Comparison of ENCODE assay signal across 1 cellular context in genomic region chr10:80264081-80265056, GRCh38.
TF ChIP-seq lines count a peak whose summit lies in the region.

No MANE protein-coding gene starts in this region.

TF ChIP-seq in HepG2, 621 proteins besides CTCF, POLR2A, EP300 and RAD21 (continued from another document and continues in another):
- peak; percentile 80; the same call in 1 of the 2 replicates for TF ChIP-seq ZFP91 (CRISPR knock-in tag; IDR thresholded peaks at IDR 0.05; ENCODE audit: borderline replicate concordance)
- no peak for TF ChIP-seq ZNF790 (CRISPR knock-in tag; IDR thresholded peaks at IDR 0.05; ENCODE audit: borderline replicate concordance)
- no peak for TF ChIP-seq ZNF546 (CRISPR knock-in tag; conservative IDR thresholded peaks at IDR 0.05)
- TF ChIP-seq ZNF207 (IDR thresholded peaks at IDR 0.05; ENCODE audit: borderline replicate concordance) = no peak
- no peak for TF ChIP-seq KAT2B (IDR thresholded peaks at IDR 0.05; ENCODE audit: borderline replicate concordance, low read depth, low read length)
- TF ChIP-seq ZNF724P (CRISPR knock-in tag; IDR thresholded peaks at IDR 0.05; ENCODE audit: borderline replicate concordance) = no peak; the same call in 1 of the 2 replicates
- TF ChIP-seq CREM (IDR thresholded peaks at IDR 0.05) = peak; percentile 60; the same call in 1 of the 2 replicates
- no peak for TF ChIP-seq CREM (CRISPR knock-in tag; IDR thresholded peaks at IDR 0.05)
- TF ChIP-seq ZHX1 (CRISPR knock-in tag; IDR thresholded peaks at IDR 0.05; ENCODE audit: low read depth) = 0 out of 2 replicates have a peak, but pooled peaks have one; percentile 53
- TF ChIP-seq ZNF580 (CRISPR knock-in tag; IDR thresholded peaks at IDR 0.05; ENCODE audit: borderline replicate concordance, low read depth) = peak; percentile 64; the same call in 1 of the 2 replicates
- TF ChIP-seq MIXL1 (CRISPR knock-in tag; IDR thresholded peaks at IDR 0.05) = peak; percentile 80
- TF ChIP-seq ZBTB43 (CRISPR knock-in tag; conservative IDR thresholded peaks at IDR 0.05) = peak; percentile 15; the same call in 1 of the 2 replicates
- peak; percentile 93 for TF ChIP-seq MED1 (CRISPR knock-in tag; IDR thresholded peaks at IDR 0.05)
- TF ChIP-seq TEAD2 (CRISPR knock-in tag; IDR thresholded peaks at IDR 0.05) = no peak
- TF ChIP-seq MAZ (IDR thresholded peaks at IDR 0.05; ENCODE audit: borderline replicate concordance, low read depth, low read length) = no peak
- peak; percentile 68 for TF ChIP-seq MAZ (CRISPR knock-in tag; IDR thresholded peaks at IDR 0.05; ENCODE audit: low read depth)
- no peak; the same call in 1 of the 2 replicates for TF ChIP-seq ZNF558 (CRISPR knock-in tag; IDR thresholded peaks at IDR 0.05; ENCODE audit: borderline replicate concordance)
- TF ChIP-seq ARNT2 (CRISPR knock-in tag; IDR thresholded peaks at IDR 0.05; ENCODE audit: low read depth) = peak; percentile 42; the same call in 1 of the 2 replicates
- TF ChIP-seq FOXM1 (CRISPR knock-in tag; IDR thresholded peaks at IDR 0.05) = no peak
- TF ChIP-seq PLSCR1 (CRISPR knock-in tag; IDR thresholded peaks at IDR 0.05; ENCODE audit: borderline replicate concordance) = no peak
- TF ChIP-seq MEIS1 (CRISPR knock-in tag; IDR thresholded peaks at IDR 0.05; ENCODE audit: borderline replicate concordance) = peak; percentile 82; the same call in 1 of the 2 replicates
- peak; percentile 75 for TF ChIP-seq ZMYM3 (CRISPR knock-in tag; IDR thresholded peaks at IDR 0.05)
- no peak for TF ChIP-seq NFATC3 (CRISPR knock-in tag; IDR thresholded peaks at IDR 0.05)
- peak; percentile 90; the same call in 1 of the 2 replicates for TF ChIP-seq ZBTB20 (CRISPR knock-in tag; IDR thresholded peaks at IDR 0.05; ENCODE audit: borderline replicate concordance, low read depth)
- TF ChIP-seq ZBTB25 (CRISPR knock-in tag; IDR thresholded peaks at IDR 0.05) = no peak
- peak; percentile 74 for TF ChIP-seq PITX1 (CRISPR knock-in tag; IDR thresholded peaks at IDR 0.05)
- TF ChIP-seq ZNF34 (CRISPR knock-in tag; IDR thresholded peaks at IDR 0.05; ENCODE audit: borderline replicate concordance) = peak; percentile 74; the same call in 1 of the 2 replicates
- 0 out of 2 replicates have a peak, but pooled peaks have one; percentile 27 for TF ChIP-seq MLX (CRISPR knock-in tag; IDR thresholded peaks at IDR 0.05)
- TF ChIP-seq SKIL (CRISPR knock-in tag; IDR thresholded peaks at IDR 0.05; ENCODE audit: borderline replicate concordance) = peak; percentile 65
- no peak for TF ChIP-seq AHDC1 (CRISPR knock-in tag; IDR thresholded peaks at IDR 0.05; ENCODE audit: borderline replicate concordance)
- TF ChIP-seq HMGA1 (CRISPR knock-in tag; conservative IDR thresholded peaks at IDR 0.05) = no peak
- no peak for TF ChIP-seq SATB2 (CRISPR knock-in tag; IDR thresholded peaks at IDR 0.05)
- TF ChIP-seq GABPA (IDR thresholded peaks at IDR 0.05; ENCODE audit: low read depth, low read length) = no peak
- no peak for TF ChIP-seq GABPA (CRISPR knock-in tag; IDR thresholded peaks at IDR 0.05; ENCODE audit: low read depth)
- TF ChIP-seq CAMTA2 (CRISPR knock-in tag; IDR thresholded peaks at IDR 0.05; ENCODE audit: borderline replicate concordance) = no peak
- peak; percentile 28; the same call in 1 of the 2 replicates for TF ChIP-seq ZMYM4 (CRISPR knock-in tag; IDR thresholded peaks at IDR 0.05)
- no peak for TF ChIP-seq NFKBIZ (CRISPR knock-in tag; IDR thresholded peaks at IDR 0.05)
- TF ChIP-seq ELF3 (CRISPR knock-in tag; IDR thresholded peaks at IDR 0.05) = peak; percentile 64
- no peak; the same call in 1 of the 2 replicates for TF ChIP-seq ZNF878 (CRISPR knock-in tag; IDR thresholded peaks at IDR 0.05)
- 0 out of 2 replicates have a peak, but pooled peaks have one; percentile 41 for TF ChIP-seq ZNF782 (CRISPR knock-in tag; IDR thresholded peaks at IDR 0.05; ENCODE audit: borderline replicate concordance)
- TF ChIP-seq DNMT1 (CRISPR knock-in tag; IDR thresholded peaks at IDR 0.05) = no peak
- 0 out of 2 replicates have a peak, but pooled peaks have one; percentile 21 for TF ChIP-seq ZNF274 (CRISPR knock-in tag; IDR thresholded peaks at IDR 0.05)
- 0 out of 2 replicates have a peak, but pooled peaks have one; percentile 23 for TF ChIP-seq JUN (CRISPR knock-in tag; IDR thresholded peaks at IDR 0.05)
- TF ChIP-seq MEIS2 (CRISPR knock-in tag; IDR thresholded peaks at IDR 0.05) = 0 out of 2 replicates have a peak, but pooled peaks have one; percentile 47
